Comparison of ENCODE assay signal across 17 cellular contexts in the genomic region with DNA sequence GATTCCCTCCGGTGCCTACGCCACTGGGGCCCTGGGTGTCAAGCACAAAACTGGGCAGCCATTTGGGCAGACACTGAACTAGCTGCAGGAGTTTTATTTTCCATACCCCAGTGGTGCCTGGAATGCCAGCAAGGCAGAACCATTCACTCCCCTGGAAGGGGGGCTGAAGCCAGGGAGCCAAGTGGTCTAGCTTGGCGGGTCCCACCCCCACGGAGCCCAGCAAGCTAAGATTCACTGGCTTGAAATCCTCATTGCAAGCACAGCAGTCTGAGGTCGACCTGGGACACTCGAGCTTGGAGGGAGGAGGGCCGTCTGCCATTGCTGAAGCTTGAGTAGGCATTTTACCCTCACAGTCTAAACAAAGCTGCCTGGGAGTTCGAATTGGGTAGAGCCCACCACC.
DNase-seq lines count a peak whose midpoint lies in the region; ATAC-seq and TF ChIP-seq lines count a peak whose summit lies in the region.
"Had no signal": no experiment of that assay in that cellular context is flagged by ENCODE, and none has a peak within 500 bp of the region (broad histone marks: within the 10 kb centered on the region; RNA-seq: fewer than 3 reads in every experiment).

No MANE protein-coding gene starts in this region.

- H3K4me3 Mint-ChIP-seq in CD14-positive monocyte, result no peak overlapping the region
- H3K4me3 Mint-ChIP-seq: CD4-positive, CD25-positive, alpha-beta regulatory T cell; CD8-positive, alpha-beta T cell; H9 had no signal

- H3K4me1 ChIP-seq in ascending aorta (peaks cover 8 to 11% of the 10 kb centered on the region in 2 donors), thoracic aorta (ENCODE audit: control insufficient read depth in 1 of 2, low read depth in 2 of 2) (peaks cover 24 to 26% of the 10 kb centered on the region in 2 donors), OCI-LY7 (ENCODE audit: insufficient read depth, low read length, poor library complexity, severe bottlenecking) (no peaks in the 10 kb centered on the region)
- H3K4me1 ChIP-seq: Caco-2 had no signal

- H3K79me2 ChIP-seq in OCI-LY7 (ENCODE audit: insufficient read depth, low read depth, low read length), result no peaks in the 10 kb centered on the region

- H3K9me3 ChIP-seq in ascending aorta (peaks cover 0 to 7% of the 10 kb centered on the region in 2 donors), thoracic aorta (no peaks in the 10 kb centered on the region), OCI-LY7 (ENCODE audit: low read length) (no peaks in the 10 kb centered on the region)
- H3K9me3 ChIP-seq: Caco-2 had no signal

- H3K4me1 Mint-ChIP-seq in CD14-positive monocyte, result no peaks in the 10 kb centered on the region
- H3K4me1 Mint-ChIP-seq: CD4-positive, CD25-positive, alpha-beta regulatory T cell had no signal

- DNase-seq in ascending aorta (ENCODE audit: low spot score in 2 of 2) (no peak), coronary artery (ENCODE audit: low spot score) (no peak), thoracic aorta (ENCODE audit: low spot score) (no peak), OCI-LY7 (ENCODE audit: low spot score) (no peak), NCI-H2196 (lab: John Stamatoyannopoulos, UW; ENCODE audit: unreplicated experiment) (no peak), CD14-positive monocyte (ENCODE audit: low spot score) (no peak)
- DNase-seq: C1 segment of cervical spinal cord; Caco-2; CD4-positive, CD25-positive, alpha-beta regulatory T cell; CD8-positive, alpha-beta T cell; DMS153; DND-41; GDM1; GM23248; H9 had no signal

- peaks cover 0 to 1% of the 10 kb centered on the region in 2 donors for H3K36me3 ChIP-seq in ascending aorta
- H3K36me3 ChIP-seq in thoracic aorta, result no peaks in the 10 kb centered on the region
- H3K36me3 ChIP-seq in OCI-LY7 (ENCODE audit: insufficient read depth, low read length), result no peaks in the 10 kb centered on the region

- no peak for TF ChIP-seq CTCF in ascending aorta (IDR thresholded peaks at IDR 0.05)
- TF ChIP-seq CTCF in coronary artery (IDR thresholded peaks at IDR 0.05), result no peak
- no peak for TF ChIP-seq CTCF in thoracic aorta (IDR thresholded peaks at IDR 0.05)
- TF ChIP-seq CTCF in OCI-LY7 (conservative IDR thresholded peaks at IDR 0.05; ENCODE audit: low read length), result no peak
- no peak for TF ChIP-seq CTCF in CD14-positive monocyte (IDR thresholded peaks at IDR 0.05)

- H3K27ac ChIP-seq in ascending aorta (peak overlapping the region; percentile 82 to 89), coronary artery (peak overlapping the region; percentile 68 to 85), thoracic aorta (peak overlapping the region; percentile 82 to 93), OCI-LY7 (ENCODE audit: low read depth, low read length, poor library complexity, severe bottlenecking) (no peak overlapping the region)
- H3K27ac ChIP-seq: GM23248 had no signal

- intact Hi-C loops in ascending aorta (cut with DNase I), result loop anchor here (10.0 kb wide), 1 partner anchor 169 kb away; the partner anchor contains the start of gene NT5DC1
- intact Hi-C loops in OCI-LY7 (cut with micrococcal nuclease; ENCODE audit: unreplicated experiment), result no loop called here
- intact Hi-C loops in CD14-positive monocyte (cut with micrococcal nuclease), result no loop called here

- H3K9me3 Mint-ChIP-seq in CD14-positive monocyte, result peaks cover 0 to 7% (median 6%) of the 10 kb centered on the region in 7 donors

- BruUV-seq in OCI-LY7 (replicated peaks; lab: Mats Ljungman, UMichigan), result no TSS peak

- H3K4me3 ChIP-seq in ascending aorta (no peak overlapping the region), coronary artery (no peak overlapping the region), thoracic aorta (no peak overlapping the region), OCI-LY7 (ENCODE audit: low read depth, low read length, poor library complexity, severe bottlenecking) (no peak overlapping the region)
- H3K4me3 ChIP-seq: GM12878, GM23248 had no signal

- H2AFZ ChIP-seq in OCI-LY7 (ENCODE audit: low read length), result no peak overlapping the region
- H2AFZ ChIP-seq: GM23248 had no signal

- H3K9me2 ChIP-seq in OCI-LY7 (ENCODE audit: insufficient read depth, low read length), result no peaks in the 10 kb centered on the region

- no peaks in the 10 kb centered on the region for H3K27me3 Mint-ChIP-seq in CD14-positive monocyte (ENCODE audit: low read depth in 3 of 3)
- H3K27me3 Mint-ChIP-seq: CD4-positive, CD25-positive, alpha-beta regulatory T cell had no signal

- ATAC-seq in thoracic aorta (ENCODE audit: insufficient number of reproducible peaks, low FRiP score, low read depth), result no peak
- ATAC-seq: CD8-positive, alpha-beta T cell; GM12878; HCT116 had no signal

- CTCF ChIA-PET in OCI-LY7 (lab: Charles Lee; ENCODE audit: unreplicated experiment), result no interaction called here

- POLR2A ChIA-PET in OCI-LY7 (lab: Charles Lee), result interaction anchor here (1.7 kb wide), 1 partner anchor 106 kb away, joined by 6 read pairs; no protein-coding TSS in a partner anchor

- H3K27me3 ChIP-seq in ascending aorta, result no peaks in the 10 kb centered on the region
- H3K27me3 ChIP-seq in thoracic aorta (replicated peaks; ENCODE audit: insufficient read depth), result no peaks in the 10 kb centered on the region

- no peak overlapping the region for H3K27ac Mint-ChIP-seq in CD14-positive monocyte
- H3K27ac Mint-ChIP-seq: CD4-positive, CD25-positive, alpha-beta regulatory T cell; CD8-positive, alpha-beta T cell; H9 had no signal

- no peak overlapping the region for H3K4me2 ChIP-seq in OCI-LY7 (ENCODE audit: low read length)

- no peaks in the 10 kb centered on the region for H3K36me3 Mint-ChIP-seq in CD14-positive monocyte
- H3K36me3 Mint-ChIP-seq: CD8-positive, alpha-beta T cell had no signal

- no peaks in the 10 kb centered on the region for H4K20me1 ChIP-seq in OCI-LY7 (ENCODE audit: insufficient read depth, low read length)
